ENCODE assay signal across 2 cellular contexts in genomic region chr9:130441031-130441430, GRCh38.
TF ChIP-seq lines count a peak whose summit lies in the region.

No MANE protein-coding gene starts in this region.

TF ChIP-seq in HEK293, 187 proteins besides CTCF, POLR2A, EP300 and RAD21 (continued from another document):
- peak; percentile 83 for TF ChIP-seq SETDB1 (IDR thresholded peaks at IDR 0.05; ENCODE audit: insufficient read length, low read length)

TF ChIP-seq in K562, 482 proteins besides CTCF, POLR2A, EP300 and RAD21:
- TF ChIP-seq ZNF280A (IDR thresholded peaks at IDR 0.05; ENCODE audit: low read depth, partially characterized antibody): no peak
- no peak for TF ChIP-seq ZNF140 (CRISPR knock-in tag; IDR thresholded peaks at IDR 0.05)
- no peak for TF ChIP-seq ZNF57 (CRISPR knock-in tag; IDR thresholded peaks at IDR 0.05)
- no peak for TF ChIP-seq HDAC1 (IDR thresholded peaks at IDR 0.05)
- peak; percentile 92 for TF ChIP-seq ZNF324 (CRISPR knock-in tag; IDR thresholded peaks at IDR 0.05)
- TF ChIP-seq NUFIP1 (IDR thresholded peaks at IDR 0.05; ENCODE audit: partially characterized antibody): no peak
- no peak for TF ChIP-seq ZNF12 (CRISPR knock-in tag; IDR thresholded peaks at IDR 0.05)
- TF ChIP-seq SRF (CRISPR knock-in tag; IDR thresholded peaks at IDR 0.05): no peak
- TF ChIP-seq SETDB1 (IDR thresholded peaks at IDR 0.05; ENCODE audit: low read length): no peak
TF ChIP-seq in K562: peak in this region for 1.
